8 cellular contexts compared by ENCODE assay signal in the genomic region with DNA sequence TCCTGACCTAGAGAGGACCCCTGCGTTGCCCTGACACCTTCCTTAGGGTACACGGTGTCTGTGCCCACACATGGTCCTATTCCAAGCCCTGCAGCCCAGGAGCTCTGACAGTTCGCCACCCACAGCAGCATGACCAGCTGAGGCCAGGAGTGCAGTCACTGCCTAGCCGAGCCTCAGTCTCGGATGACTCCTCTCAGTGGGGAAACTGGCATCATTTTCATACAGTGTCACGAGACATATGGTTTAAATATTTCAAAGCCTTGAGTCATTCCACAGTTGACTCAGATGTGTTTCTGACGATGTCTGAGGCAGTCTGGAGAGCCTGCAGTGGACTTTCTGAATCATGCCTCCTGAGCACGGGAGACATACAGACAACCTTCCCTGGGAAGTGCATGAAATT.
DNase-seq lines count a peak whose midpoint lies in the region; ATAC-seq lines count a peak whose summit lies in the region.

No MANE protein-coding gene starts in this region.

- no peaks in the 10 kb centered on the region for H3K9me3 ChIP-seq in SJCRH30 (replicated peaks)

- ATAC-seq in left ventricle myocardium superior: peak; percentile 28
- ATAC-seq in HG02623 (IDR thresholded peaks at IDR 0.05; ENCODE audit: unreplicated experiment): no peak

- H3K27me3 ChIP-seq in SJCRH30: peaks cover 50% of the 10 kb centered on the region

- H3K27ac ChIP-seq in temporal lobe (ENCODE audit: low read depth, low read length) (peak overlapping the region; percentile 73), SJCRH30 (no peak overlapping the region)

- no peaks in the 10 kb centered on the region for H3K36me3 ChIP-seq in SJCRH30

- DNase-seq in activated effector memory CD4-positive, alpha-beta T cell treated with anti-CD3 and anti-CD28 coated beads, Interleukin-2, amount 50 U/mL, for 16 hours: peak; percentile 66
- no peak for DNase-seq in activated effector memory CD4-positive, alpha-beta T cell treated with Interleukin-2 at 50 U/mL for 16 hours
- peak; percentile 69 for DNase-seq in SW480 (ENCODE audit: low spot score)
- DNase-seq in left ventricle myocardium superior: no peak
- no peak for DNase-seq in islet precursor cell
- DNase-seq in SJCRH30: no peak

- intact Hi-C loops in left ventricle myocardium superior (cut with micrococcal nuclease): no loop called here

- H3K4me1 ChIP-seq in SJCRH30: no peaks in the 10 kb centered on the region

- no peak overlapping the region for H3K4me3 ChIP-seq in SJCRH30

Comparison
In these comparisons a context has a peak if more than half of its experiments do, and no peak if none do; other contexts are left out.
1. DNase-seq: peak in activated effector memory CD4-positive, alpha-beta T cell treated with anti-CD3 and anti-CD28 coated beads, Interleukin-2, amount 50 U/mL, for 16 hours (single experiment) and SW480 (single experiment); none in activated effector memory CD4-positive, alpha-beta T cell treated with Interleukin-2 at 50 U/mL for 16 hours (single experiment), left ventricle myocardium superior (single experiment), islet precursor cell (single experiment) and SJCRH30 (0 of 2).